ENCODE assay signal across 9 cellular contexts in the genomic region with DNA sequence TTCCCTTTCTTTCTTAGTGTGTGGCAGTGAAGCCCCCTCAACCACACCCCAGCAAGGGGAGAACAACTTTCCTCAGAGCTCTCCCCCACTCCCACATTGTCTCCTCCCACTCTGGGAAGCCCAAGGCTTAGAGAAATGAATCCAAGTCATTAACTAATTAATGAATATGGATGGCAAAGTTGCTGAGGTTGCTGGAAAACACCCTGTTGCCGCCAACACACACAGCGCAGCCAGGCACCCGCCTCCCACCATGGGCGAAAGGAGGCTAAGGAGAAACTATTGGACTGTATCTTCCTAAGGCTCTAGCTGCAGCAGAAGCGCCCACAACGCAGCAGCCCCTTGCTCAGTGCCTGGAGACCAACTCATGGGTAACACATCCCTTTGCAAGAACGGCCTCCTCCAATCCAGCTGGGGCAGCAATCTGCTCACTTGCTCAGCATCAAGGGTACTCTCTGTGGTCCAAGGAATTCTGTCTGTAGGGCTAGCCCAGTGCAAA. TPM values are rescaled to one million over a fixed set of nuclear protein-coding genes. Genes with fewer than 3 reads are reported as not detected.
DNase-seq lines count a peak whose midpoint lies in the region; ATAC-seq and TF ChIP-seq lines count a peak whose summit lies in the region.
"Had no signal": no experiment of that assay in that cellular context is flagged by ENCODE, and none has a peak within 500 bp of the region (broad histone marks: within the 10 kb centered on the region; RNA-seq: fewer than 3 reads in every experiment).

No MANE protein-coding gene starts in this region.

- peak overlapping the region; percentile 83 for H3K4me2 ChIP-seq in smooth muscle cell

- H3K27ac ChIP-seq in endodermal cell (ENCODE audit: low read depth, low read length) = no peak overlapping the region
- no peak overlapping the region for H3K27ac ChIP-seq in smooth muscle cell (ENCODE audit: low read depth)

- peaks cover 89% of the 10 kb centered on the region for H3K27me3 ChIP-seq in endodermal cell (ENCODE audit: control insufficient read depth, insufficient read depth, low read length, poor library complexity, severe bottlenecking)
- no peaks in the 10 kb centered on the region for H3K27me3 ChIP-seq in smooth muscle cell (ENCODE audit: low read depth)

- no peaks in the 10 kb centered on the region for H3K36me3 Mint-ChIP-seq in activated CD8-positive, alpha-beta memory T cell treated with anti-CD3 and anti-CD28 coated beads, Interleukin-2, amount 10 ng/mL, durations not matched to agents 7 days and 5 days
- no peaks in the 10 kb centered on the region for H3K36me3 Mint-ChIP-seq in endodermal cell (ENCODE audit: low read depth)

- ATAC-seq in activated CD8-positive, alpha-beta memory T cell treated with anti-CD3 and anti-CD28 coated beads, Interleukin-2, amount 10 ng/mL, durations not matched to agents 7 days and 5 days = peak; percentile 5

- H3K9me3 ChIP-seq in endodermal cell (ENCODE audit: control insufficient read depth, low read length) (no peaks in the 10 kb centered on the region), smooth muscle cell (replicated peaks; ENCODE audit: low read depth) (no peaks in the 10 kb centered on the region)

- H3K4me1 ChIP-seq in endodermal cell (ENCODE audit: control insufficient read depth, insufficient read depth, low read length) (no peaks in the 10 kb centered on the region), smooth muscle cell (ENCODE audit: low read depth) (peaks cover 6% of the 10 kb centered on the region)

- DNase-seq in activated CD8-positive, alpha-beta memory T cell treated with anti-CD3 and anti-CD28 coated beads, Interleukin-2, amount 10 ng/mL, durations not matched to agents 7 days and 5 days = no peak
- DNase-seq in activated CD8-positive, alpha-beta memory T cell treated with anti-CD3 and anti-CD28 coated beads, Interleukin-2, amount 50 U/mL, for 4 hours = no peak
- no peak for DNase-seq in Jurkat, Clone E6-1 (ENCODE audit: low read depth, low spot score)
- DNase-seq in endodermal cell (no peak), smooth muscle cell (lab: John Stamatoyannopoulos, UW; ENCODE audit: unreplicated experiment) (no peak), OCI-M1 (lab: John Stamatoyannopoulos, UW) (no peak), ecto neural progenitor cell (ENCODE audit: low spot score) (no peak), middle frontal gyrus (ENCODE audit: extremely low spot score, low spot score) (no peak)

- peak overlapping the region; percentile 68 for H3K4me3 Mint-ChIP-seq in activated CD8-positive, alpha-beta memory T cell treated with anti-CD3 and anti-CD28 coated beads, Interleukin-2, amount 10 ng/mL, durations not matched to agents 7 days and 5 days
- H3K4me3 Mint-ChIP-seq in endodermal cell = peak overlapping the region; percentile 68

- H3K4me3 ChIP-seq in Jurkat, Clone E6-1 (ENCODE audit: low read length) = peak overlapping the region; percentile 40; the same call in 1 of the 2 replicates
- no peak overlapping the region for H3K4me3 ChIP-seq in endodermal cell (ENCODE audit: low read length)
- H3K4me3 ChIP-seq in smooth muscle cell = peak overlapping the region; percentile 43

- no peaks in the 10 kb centered on the region for H3K9me3 Mint-ChIP-seq in activated CD8-positive, alpha-beta memory T cell treated with anti-CD3 and anti-CD28 coated beads, Interleukin-2, amount 10 ng/mL, durations not matched to agents 7 days and 5 days (ENCODE audit: low read depth)
- H3K9me3 Mint-ChIP-seq in endodermal cell = peaks cover 9% of the 10 kb centered on the region

- H3K27me3 Mint-ChIP-seq in activated CD8-positive, alpha-beta memory T cell treated with anti-CD3 and anti-CD28 coated beads, Interleukin-2, amount 10 ng/mL, durations not matched to agents 7 days and 5 days = no peaks in the 10 kb centered on the region
- peaks cover 91% of the 10 kb centered on the region for H3K27me3 Mint-ChIP-seq in endodermal cell (ENCODE audit: insufficient read depth)

- H3K4me1 Mint-ChIP-seq in activated CD8-positive, alpha-beta memory T cell treated with anti-CD3 and anti-CD28 coated beads, Interleukin-2, amount 10 ng/mL, durations not matched to agents 7 days and 5 days = peaks cover 14% of the 10 kb centered on the region
- H3K4me1 Mint-ChIP-seq in endodermal cell = peaks cover 26% of the 10 kb centered on the region

- TF ChIP-seq CTCF in endodermal cell (conservative IDR thresholded peaks at IDR 0.05) = no peak
- TF ChIP-seq CTCF in smooth muscle cell (IDR thresholded peaks at IDR 0.05; ENCODE audit: borderline replicate concordance, insufficient read depth, poor library complexity, severe bottlenecking) = no peak

- H3K36me3 ChIP-seq in endodermal cell (ENCODE audit: control insufficient read depth, insufficient read depth, low read length) (no peaks in the 10 kb centered on the region), smooth muscle cell (ENCODE audit: low read depth) (no peaks in the 10 kb centered on the region)

- H3K9ac ChIP-seq in endodermal cell (ENCODE audit: extremely low read depth, low read length, poor library complexity, severe bottlenecking) = no peak overlapping the region
- H3K9ac ChIP-seq in smooth muscle cell (ENCODE audit: low read depth) = no peak overlapping the region

- no peaks in the 10 kb centered on the region for H4K20me1 ChIP-seq in smooth muscle cell (ENCODE audit: low read depth)

- no peaks in the 10 kb centered on the region for H3K79me2 ChIP-seq in smooth muscle cell (ENCODE audit: low read depth)

- CTCF ChIA-PET in activated CD8-positive, alpha-beta memory T cell treated with anti-CD3 and anti-CD28 coated beads, Interleukin-2, amount 10 ng/mL, durations not matched to agents 7 days and 5 days (lab: Charles Lee) = interaction anchor here (0.7 to 1.6 kb wide), 8 partner anchors 23 to 607 kb away, joined by 3 to 14 read pairs (median 4); a partner anchor contains a TSS

- no peaks in the 10 kb centered on the region for H3F3A ChIP-seq in smooth muscle cell (ENCODE audit: low read depth)

- peak overlapping the region; percentile 98 for H3K27ac Mint-ChIP-seq in activated CD8-positive, alpha-beta memory T cell treated with anti-CD3 and anti-CD28 coated beads, Interleukin-2, amount 10 ng/mL, durations not matched to agents 7 days and 5 days
- H3K27ac Mint-ChIP-seq in endodermal cell = no peak overlapping the region

- no peak overlapping the region for H2AFZ ChIP-seq in smooth muscle cell (ENCODE audit: low read depth)

- 79 to 96% methylated on average over 4 to 7 of the region's 7 CpGs for WGBS in endodermal cell (ENCODE audit: insufficient coverage in 1 of 2, insufficient read length in 1 of 2), 2 experiments
- WGBS in smooth muscle cell (ENCODE audit: low lambda C conversion rate) = 70% methylated on average over 7 of the region's 7 CpGs

RNA-seq across cellular contexts. Expression of a gene that starts 34.2 kb away (rescaled TPM):
- total RNA-seq in activated CD8-positive, alpha-beta memory T cell treated with anti-CD3 and anti-CD28 coated beads, Interleukin-2, amount 10 ng/mL, durations not matched to agents 7 days and 5 days = 10 to 100 TPM; 37.1 to 57.2 TPM
- polyA plus RNA-seq in Jurkat, Clone E6-1 (2012; ENCODE audit: insufficient read depth, insufficient read length) = 0.64 TPM
- total RNA-seq in endodermal cell = 10 to 100 TPM in 1 of 2 donors, 1 to 10 TPM in 1; 9.9 to 10.5 TPM
- 28.2 TPM for polyA plus RNA-seq in endodermal cell (2013, experiment 1 of 2)
- 22.4 TPM for polyA plus RNA-seq in endodermal cell (2013, experiment 2 of 2)
- total RNA-seq in smooth muscle cell = 144 and 163 TPM in 2 replicates
- 202 and 271 TPM in 2 replicates for polyA plus RNA-seq in smooth muscle cell

RNA-seq across cellular contexts. Expression of a gene that starts 36.2 kb away (rescaled TPM):
- total RNA-seq in activated CD8-positive, alpha-beta memory T cell treated with anti-CD3 and anti-CD28 coated beads, Interleukin-2, amount 10 ng/mL, durations not matched to agents 7 days and 5 days = not detected
- not detected for polyA plus RNA-seq in Jurkat, Clone E6-1 (2012; ENCODE audit: insufficient read depth, insufficient read length)
- total RNA-seq in endodermal cell (not detected), smooth muscle cell (not detected in 2 replicates)
- not detected for polyA plus RNA-seq in endodermal cell (2013, experiment 1 of 2)
- polyA plus RNA-seq in endodermal cell (2013, experiment 2 of 2) = not detected
- not detected in 2 replicates for polyA plus RNA-seq in smooth muscle cell
- polyA plus RNA-seq: BJ had no signal
